1 cellular context compared by ENCODE assay signal in genomic region chr2:234996041-234996440, GRCh38.
TF ChIP-seq lines count a peak whose summit lies in the region.

No MANE protein-coding gene starts in this region.

TF ChIP-seq in H1, 55 proteins besides CTCF, POLR2A, EP300 and RAD21:
- TF ChIP-seq JUND (IDR thresholded peaks at IDR 0.05; ENCODE audit: low read length) (0 out of 2 replicates have a peak, but pooled peaks have one; percentile 3), YY1 (IDR thresholded peaks at IDR 0.05; ENCODE audit: low read depth, low read length) (no peak)
